ENCODE assay signal across 41 cellular contexts in the genomic region with DNA sequence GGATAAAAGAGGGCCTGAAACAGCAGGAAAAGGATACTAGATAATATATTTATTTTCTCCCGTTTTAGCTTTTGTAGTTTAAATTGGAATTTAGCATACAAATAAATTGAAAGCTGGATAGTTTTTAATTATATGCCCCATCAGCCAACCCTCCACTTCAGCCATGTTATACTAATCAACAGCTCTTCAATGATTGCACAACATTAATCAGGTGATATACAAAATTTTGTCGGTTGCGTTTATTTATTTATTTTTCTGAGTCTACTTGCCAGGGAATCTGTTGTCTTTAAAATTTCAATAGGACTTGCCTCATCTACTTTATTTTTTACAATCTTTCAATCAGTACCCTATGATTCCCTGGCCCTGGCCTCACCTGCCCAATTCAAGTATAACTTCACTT. TPM values are rescaled to one million over a fixed set of nuclear protein-coding genes. Genes with fewer than 3 reads are reported as not detected.
"Had no signal": no experiment of that assay in that cellular context is flagged by ENCODE, and none has a peak within 500 bp of the region (broad histone marks: within the 10 kb centered on the region; RNA-seq: fewer than 3 reads in every experiment).

No MANE protein-coding gene starts in this region.

- H3K36me3 ChIP-seq: adrenal gland, ascending aorta, brain microvascular endothelial cell, breast epithelium, cardiac muscle cell had no signal

- H3K27ac ChIP-seq: adrenal gland, ascending aorta, body of pancreas, brain microvascular endothelial cell, breast epithelium, cardiac muscle cell had no signal

- H3K27me3 Mint-ChIP-seq: activated naive CD8-positive, alpha-beta T cell; activated T-helper 17 cell treated with anti-CD3 and anti-CD28 coated beads, Interleukin-2, amount 50 U/mL, for 72 hours had no signal

- H3K9me3 Mint-ChIP-seq: activated naive CD4-positive, alpha-beta T cell treated with anti-CD3 and anti-CD28 coated beads for 36 hours; activated naive CD4-positive, alpha-beta T cell treated with anti-CD3 and anti-CD28 coated beads, Interleukin-2, amount 10 ng/mL, durations not matched to agents 7 days and 5 days; activated naive CD4-positive, alpha-beta T cell treated with anti-CD3 and anti-CD28 coated beads, Interleukin-2, amount 50 U/mL, for 24 hours; activated naive CD4-positive, alpha-beta T cell treated with anti-CD3 and anti-CD28 coated beads, Interleukin-2, amount 50 U/mL, for 72 hours; activated naive CD8-positive, alpha-beta T cell treated with anti-CD3 and anti-CD28 coated beads for 36 hours; activated naive CD8-positive, alpha-beta T cell treated with anti-CD3 and anti-CD28 coated beads, Interleukin-2, amount 10 ng/mL, durations not matched to agents 7 days and 5 days; activated naive CD8-positive, alpha-beta T cell treated with anti-CD3 and anti-CD28 coated beads, Interleukin-2, amount 50 U/mL, for 24 hours; activated T-cell treated with anti-CD3 and anti-CD28 coated beads, Interleukin-2, amount 50 U/mL, for 24 hours; activated T-cell treated with anti-CD3 and anti-CD28 coated beads, Interleukin-2, amount 50 U/mL, for 4 hours; activated T-cell treated with anti-CD3 and anti-CD28 coated beads, Interleukin-2, amount 50 U/mL, for 72 hours; activated T-helper 1 cell treated with anti-CD3 and anti-CD28 coated beads, Interleukin-12 subunit alpha, Interleukin-12 subunit beta, Interleukin-2, Interleukin-4 antibody, amounts not matched to agents 30 ng/mL and 10 ng/mL and 1 ng/mL, durations not matched to agents 14 hours and 24 hours and 36 hours; activated T-helper 17 cell treated with anti-CD3 and anti-CD28 coated beads, Interleukin-2, amount 50 U/mL, for 72 hours; activated T-helper 2 cell treated with anti-CD3 and anti-CD28 coated beads, Interferon-gamma antibody, Interleukin-2, Interleukin-4, amounts not matched to agents 10 μg/mL and 5 μg/mL and 100 μg/mL, durations not matched to agents 14 hours and 24 hours and 36 hours; brain; central memory CD8-positive, alpha-beta T cell had no signal

- H3K4me3 ChIP-seq: adrenal gland, ascending aorta, body of pancreas, breast epithelium, cardiac muscle cell had no signal

- H3K4me3 Mint-ChIP-seq: activated naive CD4-positive, alpha-beta T cell treated with anti-CD3 and anti-CD28 coated beads for 36 hours; activated naive CD4-positive, alpha-beta T cell treated with anti-CD3 and anti-CD28 coated beads, Interleukin-2, amount 10 ng/mL, durations not matched to agents 7 days and 5 days; activated naive CD4-positive, alpha-beta T cell treated with anti-CD3 and anti-CD28 coated beads, Interleukin-2, amount 50 U/mL, for 24 hours; activated naive CD8-positive, alpha-beta T cell; activated naive CD8-positive, alpha-beta T cell treated with anti-CD3 and anti-CD28 coated beads for 36 hours; activated naive CD8-positive, alpha-beta T cell treated with anti-CD3 and anti-CD28 coated beads, Interleukin-2, amount 10 ng/mL, durations not matched to agents 7 days and 5 days; activated naive CD8-positive, alpha-beta T cell treated with anti-CD3 and anti-CD28 coated beads, Interleukin-2, amount 50 U/mL, for 24 hours; activated T-cell treated with anti-CD3 and anti-CD28 coated beads, Interleukin-2, amount 50 U/mL, for 24 hours; activated T-cell treated with anti-CD3 and anti-CD28 coated beads, Interleukin-2, amount 50 U/mL, for 4 hours; activated T-cell treated with anti-CD3 and anti-CD28 coated beads, Interleukin-2, amount 50 U/mL, for 72 hours; activated T-helper 1 cell treated with anti-CD3 and anti-CD28 coated beads, Interleukin-12 subunit alpha, Interleukin-12 subunit beta, Interleukin-2, Interleukin-4 antibody, amounts not matched to agents 30 ng/mL and 10 ng/mL and 1 ng/mL, durations not matched to agents 14 hours and 24 hours and 36 hours; activated T-helper 17 cell treated with anti-CD3 and anti-CD28 coated beads, Interleukin-2, amount 50 U/mL, for 72 hours; brain; central memory CD8-positive, alpha-beta T cell had no signal

- H3K27ac Mint-ChIP-seq: activated naive CD4-positive, alpha-beta T cell treated with anti-CD3 and anti-CD28 coated beads for 36 hours; activated naive CD4-positive, alpha-beta T cell treated with anti-CD3 and anti-CD28 coated beads, Interleukin-2, amount 10 ng/mL, durations not matched to agents 7 days and 5 days; activated naive CD4-positive, alpha-beta T cell treated with anti-CD3 and anti-CD28 coated beads, Interleukin-2, amount 50 U/mL, for 24 hours; activated naive CD4-positive, alpha-beta T cell treated with anti-CD3 and anti-CD28 coated beads, Interleukin-2, amount 50 U/mL, for 72 hours; activated naive CD8-positive, alpha-beta T cell; activated naive CD8-positive, alpha-beta T cell treated with anti-CD3 and anti-CD28 coated beads for 36 hours; activated naive CD8-positive, alpha-beta T cell treated with anti-CD3 and anti-CD28 coated beads, Interleukin-2, amount 10 ng/mL, durations not matched to agents 7 days and 5 days; activated naive CD8-positive, alpha-beta T cell treated with anti-CD3 and anti-CD28 coated beads, Interleukin-2, amount 50 U/mL, for 24 hours; activated T-cell treated with anti-CD3 and anti-CD28 coated beads, Interleukin-2, amount 50 U/mL, for 24 hours; activated T-cell treated with anti-CD3 and anti-CD28 coated beads, Interleukin-2, amount 50 U/mL, for 72 hours; activated T-helper 1 cell treated with anti-CD3 and anti-CD28 coated beads, Interleukin-12 subunit alpha, Interleukin-12 subunit beta, Interleukin-2, Interleukin-4 antibody, amounts not matched to agents 30 ng/mL and 10 ng/mL and 1 ng/mL, durations not matched to agents 14 hours and 24 hours and 36 hours; activated T-helper 17 cell treated with anti-CD3 and anti-CD28 coated beads, Interleukin-2, amount 50 U/mL, for 72 hours; activated T-helper 2 cell treated with anti-CD3 and anti-CD28 coated beads, Interferon-gamma antibody, Interleukin-2, Interleukin-4, amounts not matched to agents 10 μg/mL and 5 μg/mL and 100 μg/mL, durations not matched to agents 14 hours and 24 hours and 36 hours; brain had no signal

- H3K27me3 ChIP-seq: ascending aorta, body of pancreas, brain microvascular endothelial cell, cardiac muscle cell had no signal

- H3K9me3 ChIP-seq: adrenal gland, ascending aorta, body of pancreas, breast epithelium had no signal

- H3K4me1 Mint-ChIP-seq: activated naive CD4-positive, alpha-beta T cell treated with anti-CD3 and anti-CD28 coated beads, Interleukin-2, amount 10 ng/mL, durations not matched to agents 7 days and 5 days; activated naive CD4-positive, alpha-beta T cell treated with anti-CD3 and anti-CD28 coated beads, Interleukin-2, amount 50 U/mL, for 24 hours; activated naive CD8-positive, alpha-beta T cell treated with anti-CD3 and anti-CD28 coated beads for 36 hours; activated naive CD8-positive, alpha-beta T cell treated with anti-CD3 and anti-CD28 coated beads, Interleukin-2, amount 10 ng/mL, durations not matched to agents 7 days and 5 days; activated naive CD8-positive, alpha-beta T cell treated with anti-CD3 and anti-CD28 coated beads, Interleukin-2, amount 50 U/mL, for 24 hours; activated T-helper 17 cell treated with anti-CD3 and anti-CD28 coated beads, Interleukin-2, amount 50 U/mL, for 72 hours; brain; central memory CD8-positive, alpha-beta T cell had no signal

- H3K36me3 Mint-ChIP-seq: activated naive CD4-positive, alpha-beta T cell treated with anti-CD3 and anti-CD28 coated beads, Interleukin-2, amount 10 ng/mL, durations not matched to agents 7 days and 5 days; activated naive CD4-positive, alpha-beta T cell treated with anti-CD3 and anti-CD28 coated beads, Interleukin-2, amount 50 U/mL, for 24 hours; activated naive CD4-positive, alpha-beta T cell treated with anti-CD3 and anti-CD28 coated beads, Interleukin-2, amount 50 U/mL, for 72 hours; activated naive CD8-positive, alpha-beta T cell; activated naive CD8-positive, alpha-beta T cell treated with anti-CD3 and anti-CD28 coated beads for 36 hours; activated naive CD8-positive, alpha-beta T cell treated with anti-CD3 and anti-CD28 coated beads, Interleukin-2, amount 10 ng/mL, durations not matched to agents 7 days and 5 days; brain had no signal

- DNase-seq: activated effector memory CD4-positive, alpha-beta T cell treated with anti-CD3 and anti-CD28 coated beads, Interleukin-2, amount 50 U/mL, for 16 hours; activated effector memory CD4-positive, alpha-beta T cell treated with Interleukin-2 at 50 U/mL for 16 hours; activated gamma-delta T cell; activated gamma-delta T cell treated with Interleukin-2 at 50 U/mL for 16 hours; activated naive CD4-positive, alpha-beta T cell; activated naive CD4-positive, alpha-beta T cell treated with anti-CD3 and anti-CD28 coated beads for 36 hours; activated naive CD4-positive, alpha-beta T cell treated with anti-CD3 and anti-CD28 coated beads, Interleukin-2, amount 10 ng/mL, durations not matched to agents 7 days and 5 days; activated naive CD4-positive, alpha-beta T cell treated with anti-CD3 and anti-CD28 coated beads, Interleukin-2, amount 50 U/mL, for 16 hours; activated naive CD4-positive, alpha-beta T cell treated with Interleukin-2 at 50 U/mL for 16 hours; activated naive CD8-positive, alpha-beta T cell treated with anti-CD3 and anti-CD28 coated beads for 36 hours; activated naive CD8-positive, alpha-beta T cell treated with anti-CD3 and anti-CD28 coated beads, Interleukin-2, amount 10 ng/mL, durations not matched to agents 7 days and 5 days; activated naive CD8-positive, alpha-beta T cell treated with anti-CD3 and anti-CD28 coated beads, Interleukin-2, amount 50 U/mL, for 24 hours; activated T-cell treated with anti-CD3 and anti-CD28 coated beads, Interleukin-2, amount 50 U/mL, for 1 hour; activated T-cell treated with anti-CD3 and anti-CD28 coated beads, Interleukin-2, amount 50 U/mL, for 24 hours; activated T-cell treated with anti-CD3 and anti-CD28 coated beads, Interleukin-2, amount 50 U/mL, for 4 hours; activated T-cell treated with anti-CD3 and anti-CD28 coated beads, Interleukin-2, amount 50 U/mL, for 48 hours; activated T-cell treated with anti-CD3 and anti-CD28 coated beads, Interleukin-2, amount 50 U/mL, for 72 hours; adrenal gland; amniotic stem cell; amygdala; anterior cingulate cortex; aorta; body of pancreas; brain microvascular endothelial cell; caudate nucleus; central memory CD4-positive, alpha-beta T cell; cerebellar nuclear complex had no signal

- ATAC-seq: activated naive CD4-positive, alpha-beta T cell treated with anti-CD3 and anti-CD28 coated beads, Interleukin-2, amount 50 U/mL, for 72 hours; activated naive CD8-positive, alpha-beta T cell treated with anti-CD3 and anti-CD28 coated beads, Interleukin-2, amount 50 U/mL, for 24 hours; activated T-cell treated with anti-CD3 and anti-CD28 coated beads, Interleukin-2, amount 50 U/mL, for 4 hours; activated T-cell treated with anti-CD3 and anti-CD28 coated beads, Interleukin-2, amount 50 U/mL, for 72 hours; activated T-helper 17 cell treated with anti-CD3 and anti-CD28 coated beads, Interleukin-2, amount 50 U/mL, for 72 hours; body of pancreas had no signal

- H3K4me1 ChIP-seq: adrenal gland, ascending aorta, body of pancreas, breast epithelium had no signal

RNA-seq across cellular contexts. Expression of a gene that starts 12.1 kb away (rescaled TPM):
- total RNA-seq: activated naive CD4-positive, alpha-beta T cell treated with anti-CD3 and anti-CD28 coated beads for 36 hours; activated naive CD4-positive, alpha-beta T cell treated with anti-CD3 and anti-CD28 coated beads, Interleukin-2, amount 50 U/mL, for 72 hours; activated naive CD8-positive, alpha-beta T cell treated with anti-CD3 and anti-CD28 coated beads for 36 hours; activated naive CD8-positive, alpha-beta T cell treated with anti-CD3 and anti-CD28 coated beads, Interleukin-2, amount 10 ng/mL, durations not matched to agents 7 days and 5 days; activated T-cell treated with anti-CD3 and anti-CD28 coated beads, Interleukin-2, amount 50 U/mL, for 72 hours; activated T-helper 1 cell treated with anti-CD3 and anti-CD28 coated beads, Interleukin-12 subunit alpha, Interleukin-12 subunit beta, Interleukin-2, Interleukin-4 antibody, amounts not matched to agents 30 ng/mL and 10 ng/mL and 1 ng/mL, durations not matched to agents 14 hours and 24 hours and 36 hours; activated T-helper 17 cell treated with anti-CD3 and anti-CD28 coated beads, Interleukin-2, amount 50 U/mL, for 72 hours; activated T-helper 2 cell treated with anti-CD3 and anti-CD28 coated beads, Interferon-gamma antibody, Interleukin-2, Interleukin-4, amounts not matched to agents 10 μg/mL and 5 μg/mL and 100 μg/mL, durations not matched to agents 14 hours and 24 hours and 36 hours; aorta; ascending aorta; body of pancreas; breast epithelium; bronchial epithelial cell; cardiac septum; chondrocyte had no signal
- polyA plus RNA-seq: aorta had no signal
